ENCODE assay signal across 9 cellular contexts in the genomic region with DNA sequence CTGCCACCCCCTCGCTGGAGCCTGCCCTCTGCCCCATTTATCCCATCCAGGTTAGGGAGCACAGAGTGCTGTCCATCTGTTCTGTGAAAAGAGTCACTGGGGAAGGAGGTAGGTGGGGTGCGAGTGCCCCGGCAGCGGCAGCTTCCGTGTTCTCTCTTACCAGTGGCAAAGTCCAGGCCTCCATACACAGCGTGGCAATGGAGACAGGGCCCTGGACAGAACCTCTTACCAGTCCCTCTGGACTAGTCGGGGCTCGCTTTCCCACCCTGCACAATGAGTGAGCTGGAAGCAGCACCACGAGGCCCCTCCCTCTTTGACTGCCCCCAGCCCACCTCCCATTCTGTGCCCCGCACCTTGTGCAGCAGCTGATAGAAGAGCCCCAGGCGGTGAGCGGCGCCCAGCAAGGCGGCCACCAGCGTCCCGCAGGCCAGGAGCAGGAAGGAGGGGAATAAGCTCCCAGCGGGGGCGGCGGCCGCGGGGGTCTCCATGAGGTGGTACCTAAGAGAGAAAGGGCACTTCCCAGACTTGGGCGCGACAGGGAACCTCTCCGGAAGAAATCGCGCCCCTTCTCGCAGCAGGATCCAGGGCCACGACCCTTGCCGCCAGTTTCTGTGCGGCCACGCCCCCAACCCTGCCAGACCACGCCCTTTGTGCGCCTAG. TPM values are rescaled to one million over a fixed set of nuclear protein-coding genes. Genes with fewer than 3 reads are reported as not detected.
DNase-seq lines count a peak whose midpoint lies in the region; ATAC-seq and TF ChIP-seq lines count a peak whose summit lies in the region.
"Had no signal": no experiment of that assay in that cellular context is flagged by ENCODE, and none has a peak within 500 bp of the region (broad histone marks: within the 10 kb centered on the region; RNA-seq: fewer than 3 reads in every experiment).

No MANE protein-coding gene starts in this region.

- no peaks in the 10 kb centered on the region for H3K27me3 ChIP-seq in CD8-positive, alpha-beta memory T cell (ENCODE audit: insufficient read depth, low read length, poor library complexity, severe bottlenecking)
- H3K27me3 ChIP-seq in cardiac muscle cell: no peaks in the 10 kb centered on the region

- peak overlapping the region; percentile 96 to 99 (median 98) for H3K27ac Mint-ChIP-seq in CD8-positive, alpha-beta memory T cell
- H3K27ac Mint-ChIP-seq in activated CD4-positive, alpha-beta memory T cell treated with anti-CD3 and anti-CD28 coated beads, Interleukin-2, amount 10 ng/mL, durations not matched to agents 7 days and 5 days: peak overlapping the region; percentile 96
- H3K27ac Mint-ChIP-seq in progenitor cell of endocrine pancreas: peak overlapping the region; percentile 100

- H3K4me3 ChIP-seq in CD8-positive, alpha-beta memory T cell (ENCODE audit: low read length): peak overlapping the region; percentile 86
- H3K4me3 ChIP-seq in HFF-Myc (replicated peaks; ENCODE audit: low read depth, low read length) (peak overlapping the region; percentile 92), cardiac muscle cell (peak overlapping the region; percentile 55)

- peak overlapping the region; percentile 95 for H3K27ac ChIP-seq in CD8-positive, alpha-beta memory T cell (ENCODE audit: low read depth, low read length)
- H3K27ac ChIP-seq in cardiac muscle cell: peak overlapping the region; percentile 98

- H3K9me3 ChIP-seq in CD8-positive, alpha-beta memory T cell (ENCODE audit: low read length): no peaks in the 10 kb centered on the region
- H3K9me3 ChIP-seq in cardiac muscle cell (ENCODE audit: low read depth): no peaks in the 10 kb centered on the region

- CTCF ChIA-PET in CD8-positive, alpha-beta memory T cell (lab: Charles Lee): interaction anchor here (0.9 to 2.0 kb wide), 3 partner anchors 33 to 988 kb away, joined by 3 to 5 read pairs (median 4); a partner anchor contains a TSS
- CTCF ChIA-PET in activated CD4-positive, alpha-beta memory T cell treated with anti-CD3 and anti-CD28 coated beads, Interleukin-2, amount 10 ng/mL, durations not matched to agents 7 days and 5 days (lab: Charles Lee): interaction anchor here (1.1 to 1.6 kb wide), 4 partner anchors 20 to 32 kb away, joined by 3 to 6 read pairs (median 4); no protein-coding TSS in a partner anchor

- POLR2A ChIA-PET in CD8-positive, alpha-beta memory T cell (lab: Charles Lee): interaction anchor here (0.6 kb wide), 1 partner anchor 93 kb away, joined by 3 read pairs; no protein-coding TSS in a partner anchor
- POLR2A ChIA-PET in activated CD4-positive, alpha-beta memory T cell treated with anti-CD3 and anti-CD28 coated beads, Interleukin-2, amount 10 ng/mL, durations not matched to agents 7 days and 5 days (lab: Charles Lee): interaction anchor here (0.5 to 3.3 kb wide), 8 partner anchors 8 to 712 kb away, joined by 3 to 15 read pairs (median 4); a partner anchor contains a TSS

- peaks cover 23% of the 10 kb centered on the region for H3K4me1 ChIP-seq in CD8-positive, alpha-beta memory T cell (ENCODE audit: insufficient read depth, low read length)
- H3K4me1 ChIP-seq in cardiac muscle cell (ENCODE audit: low read depth): peaks cover 8% of the 10 kb centered on the region

- ATAC-seq in HG03045 (IDR thresholded peaks at IDR 0.05; ENCODE audit: unreplicated experiment) (no peak), HG02973 (IDR thresholded peaks at IDR 0.05; ENCODE audit: unreplicated experiment) (no peak)

- H3K9me3 Mint-ChIP-seq in CD8-positive, alpha-beta memory T cell: no peaks in the 10 kb centered on the region
- no peaks in the 10 kb centered on the region for H3K9me3 Mint-ChIP-seq in activated CD4-positive, alpha-beta memory T cell treated with anti-CD3 and anti-CD28 coated beads, Interleukin-2, amount 10 ng/mL, durations not matched to agents 7 days and 5 days
- H3K9me3 Mint-ChIP-seq in progenitor cell of endocrine pancreas (ENCODE audit: low read depth): no peaks in the 10 kb centered on the region

- peaks cover 12 to 14% of the 10 kb centered on the region in 2 donors for H3K27me3 Mint-ChIP-seq in CD8-positive, alpha-beta memory T cell
- H3K27me3 Mint-ChIP-seq in activated CD4-positive, alpha-beta memory T cell treated with anti-CD3 and anti-CD28 coated beads, Interleukin-2, amount 10 ng/mL, durations not matched to agents 7 days and 5 days: peaks cover 3% of the 10 kb centered on the region
- H3K27me3 Mint-ChIP-seq in progenitor cell of endocrine pancreas: no peaks in the 10 kb centered on the region

- H3K4me1 Mint-ChIP-seq in CD8-positive, alpha-beta memory T cell: peaks cover 19 to 31% (median 29%) of the 10 kb centered on the region in 3 donors
- peaks cover 24% of the 10 kb centered on the region for H3K4me1 Mint-ChIP-seq in activated CD4-positive, alpha-beta memory T cell treated with anti-CD3 and anti-CD28 coated beads, Interleukin-2, amount 10 ng/mL, durations not matched to agents 7 days and 5 days
- H3K4me1 Mint-ChIP-seq in progenitor cell of endocrine pancreas (ENCODE audit: low read depth): peaks cover 5% of the 10 kb centered on the region

- TF ChIP-seq CTCF in HFF-Myc (IDR thresholded peaks at IDR 0.05; ENCODE audit: low read depth, low read length, missing control alignments) (no peak), cardiac muscle cell (IDR thresholded peaks at IDR 0.05; ENCODE audit: low read depth, low read length) (no peak), progenitor cell of endocrine pancreas (IDR thresholded peaks at IDR 0.05; ENCODE audit: unreplicated experiment) (no peak)

- peaks cover 9% of the 10 kb centered on the region for H3K36me3 ChIP-seq in CD8-positive, alpha-beta memory T cell (ENCODE audit: insufficient read depth, low read length)
- H3K36me3 ChIP-seq in cardiac muscle cell: peaks cover 4% of the 10 kb centered on the region

- H3K36me3 Mint-ChIP-seq in CD8-positive, alpha-beta memory T cell: peaks cover 0 to 43% (median 0%) of the 10 kb centered on the region in 3 donors
- peaks cover 21% of the 10 kb centered on the region for H3K36me3 Mint-ChIP-seq in activated CD4-positive, alpha-beta memory T cell treated with anti-CD3 and anti-CD28 coated beads, Interleukin-2, amount 10 ng/mL, durations not matched to agents 7 days and 5 days (ENCODE audit: low read depth)
- peaks cover 8% of the 10 kb centered on the region for H3K36me3 Mint-ChIP-seq in progenitor cell of endocrine pancreas (ENCODE audit: insufficient read depth)

- DNase-seq in CD8-positive, alpha-beta memory T cell: peak in 1 of 5 donors; percentile 6
- DNase-seq in HFF-Myc (ENCODE audit: extremely low read depth, low read depth): no peak
- DNase-seq in activated CD4-positive, alpha-beta memory T cell treated with anti-CD3 and anti-CD28 coated beads, Interleukin-2, amount 10 ng/mL, durations not matched to agents 7 days and 5 days: no peak
- DNase-seq in cardiac muscle cell (ENCODE audit: low read depth in 1 of 2, low spot score in 1 of 2): no peak
- DNase-seq in progenitor cell of endocrine pancreas (ENCODE audit: low spot score, unreplicated experiment): peak; percentile 67
- no peak for DNase-seq in SW 1271 (lab: John Stamatoyannopoulos, UW)

- H3K4me3 Mint-ChIP-seq in CD8-positive, alpha-beta memory T cell: peak overlapping the region; percentile 93 to 99 (median 96)
- H3K4me3 Mint-ChIP-seq in activated CD4-positive, alpha-beta memory T cell treated with anti-CD3 and anti-CD28 coated beads, Interleukin-2, amount 10 ng/mL, durations not matched to agents 7 days and 5 days: peak overlapping the region; percentile 85
- peak overlapping the region; percentile 95 for H3K4me3 Mint-ChIP-seq in progenitor cell of endocrine pancreas (ENCODE audit: low read depth)

RNA-seq across cellular contexts. Expression of a gene that starts 17.5 kb away (rescaled TPM):
- under 1 TPM; 0.22 to 0.44 TPM for total RNA-seq in CD8-positive, alpha-beta memory T cell
- 0.06 TPM for polyA plus RNA-seq in CD8-positive, alpha-beta memory T cell
- not detected for total RNA-seq in activated CD4-positive, alpha-beta memory T cell treated with anti-CD3 and anti-CD28 coated beads, Interleukin-2, amount 10 ng/mL, durations not matched to agents 7 days and 5 days
- total RNA-seq in cardiac muscle cell (26.1 and 48.3 TPM in 2 replicates), progenitor cell of endocrine pancreas (5.0 and 5.7 TPM in 2 replicates)
- 13.2 and 14.5 TPM in 2 replicates for polyA plus RNA-seq in cardiac muscle cell

RNA-seq across cellular contexts. Expression of a gene that starts 42.7 kb away (rescaled TPM):
- total RNA-seq in CD8-positive, alpha-beta memory T cell: not detected
- polyA plus RNA-seq in CD8-positive, alpha-beta memory T cell: not detected
- total RNA-seq in activated CD4-positive, alpha-beta memory T cell treated with anti-CD3 and anti-CD28 coated beads, Interleukin-2, amount 10 ng/mL, durations not matched to agents 7 days and 5 days: not detected
- total RNA-seq in cardiac muscle cell (not detected in 2 replicates), progenitor cell of endocrine pancreas (not detected in 2 replicates)
- not detected in 2 replicates for polyA plus RNA-seq in cardiac muscle cell
- total RNA-seq: RPMI7951 had no signal
